Comparison of ENCODE assay signal across 1 cellular context in genomic region chr12:42325776-42326465, GRCh38.
TF ChIP-seq lines count a peak whose summit lies in the region.

TSS of gene PPHLN1 (plus strand) at chr12:42326167. CDS start at chr12:42335903, 9,736 bp downstream.
TSS of gene ZCRB1 (minus strand) at chr12:42326094. CDS start at chr12:42324102, 1,992 bp downstream.

TF ChIP-seq in Ishikawa, 13 proteins besides CTCF, POLR2A, EP300 and RAD21 (continued from another document):
- no peak for TF ChIP-seq REST (IDR thresholded peaks at IDR 0.05; ENCODE audit: low read depth)
TF ChIP-seq in Ishikawa: peak in this region for 6.
